Comparison of ENCODE assay signal across 8 cellular contexts in genomic region chr18:35478520-35479435, GRCh38. TPM values are rescaled to one million over a fixed set of nuclear protein-coding genes. Genes with fewer than 3 reads are reported as not detected.
A peak's percentile ranks its signal among the peaks of the same experiment; 100 is the strongest.
DNase-seq lines count a peak whose midpoint lies in the region; ATAC-seq and TF ChIP-seq lines count a peak whose summit lies in the region.

No MANE protein-coding gene starts in this region.

- WGBS in testis, 2 donors: 81 to 84% methylated on average over 8 of the region's 8 CpGs

- peaks cover 15% of the 10 kb centered on the region for H3K4me1 Mint-ChIP-seq in activated B cell treated with CpG ODN at 0.5 μM for 24 hours

- H3K27ac ChIP-seq in testis: no peak overlapping the region

- H3K27me3 ChIP-seq in testis: no peaks in the 10 kb centered on the region

- in situ Hi-C loops in ACHN (cut with HindIII; ENCODE audit: low pct_ligation_motif_present, low pct_unique_long_range_greater_than_20kb, low sequenced_read_pairs): no loop called here

- H3K36me3 ChIP-seq in testis (ENCODE audit: low read depth, missing control alignments): no peaks in the 10 kb centered on the region

- intact Hi-C loops in activated B cell treated with CpG ODN at 0.5 μM for 24 hours (cut with micrococcal nuclease): no loop called here
- intact Hi-C loops in testis (cut with DNase I; ENCODE audit: low total_unique reads): no loop called here

- H3K4me3 ChIP-seq in testis: no peak overlapping the region

- H3K27me3 Mint-ChIP-seq in activated B cell treated with CpG ODN at 0.5 μM for 24 hours: no peaks in the 10 kb centered on the region

- TF ChIP-seq POLR2A in testis (IDR thresholded peaks at IDR 0.05): no peak

- CTCF ChIA-PET in activated B cell treated with CpG ODN at 0.5 μM for 24 hours (lab: Charles Lee): interaction anchor here (0.8 kb wide), 1 partner anchor 14 kb away, joined by 3 read pairs; no protein-coding TSS in a partner anchor

- POLR2A ChIA-PET in activated B cell treated with CpG ODN at 0.5 μM for 24 hours (lab: Charles Lee): interaction anchor here (1.1 kb wide), 1 partner anchor 19 kb away, joined by 4 read pairs; the partner anchor contains the start of gene INO80C

- H3K4me1 ChIP-seq in testis: no peaks in the 10 kb centered on the region

- H3K4me3 Mint-ChIP-seq in activated B cell treated with CpG ODN at 0.5 μM for 24 hours: no peak overlapping the region

- no peaks in the 10 kb centered on the region for H3K9me3 Mint-ChIP-seq in activated B cell treated with CpG ODN at 0.5 μM for 24 hours

- TF ChIP-seq CTCF in activated B cell treated with CpG ODN at 0.5 μM for 24 hours (IDR thresholded peaks at IDR 0.05): no peak
- TF ChIP-seq CTCF in testis (IDR thresholded peaks at IDR 0.05): no peak

- H3K9me3 ChIP-seq in testis: no peaks in the 10 kb centered on the region

- peaks cover 29% of the 10 kb centered on the region for H3K36me3 Mint-ChIP-seq in activated B cell treated with CpG ODN at 0.5 μM for 24 hours (ENCODE audit: low read depth)

- DNase-seq in ACHN (peak; percentile 86), activated B cell treated with CpG ODN at 0.5 μM for 24 hours (no peak), foreskin melanocyte (peak; percentile 29), NCI-H187 treated with DMSO at 0.1 percent for 48 hours (lab: John Stamatoyannopoulos, UW) (no peak), testis (no peak), GM19238 (ENCODE audit: insufficient read length, low spot score) (no peak)
- peak; percentile 59 for DNase-seq in stimulated activated CD4-positive, alpha-beta T cell treated with anti-CD3 and anti-CD28 coated beads, Interleukin-15, amount 100 ng/mL, for 24 hours

- ATAC-seq in GM21526 (IDR thresholded peaks at IDR 0.05; ENCODE audit: low FRiP score, unreplicated experiment): peak; percentile 58
- ATAC-seq in activated B cell treated with CpG ODN at 0.5 μM for 24 hours (ENCODE audit: low read depth): peak; percentile 34

- no peak overlapping the region for H3K27ac Mint-ChIP-seq in activated B cell treated with CpG ODN at 0.5 μM for 24 hours

RNA-seq across cellular contexts. Expression of gene INO80C, which starts 19.0 kb away (rescaled TPM):
- total RNA-seq in activated B cell treated with CpG ODN at 0.5 μM for 24 hours (31.6 and 35.9 TPM in 2 replicates), testis (10 to 100 TPM; 52.2 to 77.5 TPM)
- polyA plus RNA-seq in testis (ENCODE audit: insufficient read depth, low read depth, low replicate concordance): 155 TPM

Comparison
In these comparisons a context has a peak if more than half of its experiments do, and no peak if none do; other contexts are left out.
1. DNase-seq: peak in ACHN (single experiment), foreskin melanocyte (single experiment) and stimulated activated CD4-positive, alpha-beta T cell treated with anti-CD3 and anti-CD28 coated beads, Interleukin-15, amount 100 ng/mL, for 24 hours (single experiment); none in activated B cell treated with CpG ODN at 0.5 μM for 24 hours (single experiment), NCI-H187 treated with DMSO at 0.1 percent for 48 hours (single experiment), testis (single experiment) and GM19238 (single experiment).